ENCODE assay signal across 22 cellular contexts in genomic region chr22:35552846-35553245, GRCh38. TPM values are rescaled to one million over a fixed set of nuclear protein-coding genes. Genes with fewer than 3 reads are reported as not detected.
DNase-seq lines count a peak whose midpoint lies in the region; ATAC-seq and TF ChIP-seq lines count a peak whose summit lies in the region.
"Had no signal": no experiment of that assay in that cellular context is flagged by ENCODE, and none has a peak within 500 bp of the region (broad histone marks: within the 10 kb centered on the region; RNA-seq: fewer than 3 reads in every experiment).

No MANE protein-coding gene starts in this region.

- H3K27ac ChIP-seq in GM23338 (ENCODE audit: low read depth): no peak overlapping the region
- H3K27ac ChIP-seq in neural progenitor cell: no peak overlapping the region
- H3K27ac ChIP-seq in esophagus muscularis mucosa (replicated peaks in 1 of 4): no peak overlapping the region
- H3K27ac ChIP-seq: ascending aorta, hepatocyte, left ventricle myocardium inferior, sigmoid colon, upper lobe of left lung had no signal

- H3F3A ChIP-seq in GM23338 (replicated peaks; ENCODE audit: low read depth) (0 out of 2 replicates have a peak, but pooled peaks cover 5% of the 10 kb centered on the region), neural progenitor cell (ENCODE audit: low read depth) (peaks cover 17% of the 10 kb centered on the region)

- WGBS in esophagus muscularis mucosa: 80% methylated on average over 10 of the region's 11 CpGs

- H2AFZ ChIP-seq in GM23338 (peak overlapping the region; percentile 77; the same call in 1 of the 2 replicates), neural progenitor cell (replicated peaks) (peak overlapping the region; percentile 47)
- H2AFZ ChIP-seq: hepatocyte had no signal

- TF ChIP-seq POLR2A in esophagus muscularis mucosa (IDR thresholded peaks at IDR 0.05; ENCODE audit: low read depth): no peak

- no peaks in the 10 kb centered on the region for H3K36me3 Mint-ChIP-seq in activated T-cell treated with anti-CD3 and anti-CD28 coated beads, Interleukin-2, amount 50 U/mL, for 24 hours (ENCODE audit: low read depth)
- H3K36me3 Mint-ChIP-seq in activated T-cell treated with anti-CD3 and anti-CD28 coated beads, Interleukin-2, amount 50 U/mL, for 72 hours (ENCODE audit: insufficient read depth in 2 of 2): no peaks in the 10 kb centered on the region
- H3K36me3 Mint-ChIP-seq in GM23338 (ENCODE audit: low read depth) (no peaks in the 10 kb centered on the region), T-helper 17 cell (ENCODE audit: low read depth) (no peaks in the 10 kb centered on the region), neural progenitor cell (no peaks in the 10 kb centered on the region)
- H3K36me3 Mint-ChIP-seq: mesothelial cell of epicardium; natural killer cell treated with Interleukin-12 subunit alpha and Interleukin-12 subunit beta and Interleukin-15 and Interleukin-18, amount 100 ng/mL, for 72 hours had no signal

- H3K9me3 Mint-ChIP-seq in activated T-cell treated with anti-CD3 and anti-CD28 coated beads, Interleukin-2, amount 50 U/mL, for 24 hours: no peaks in the 10 kb centered on the region
- no peaks in the 10 kb centered on the region for H3K9me3 Mint-ChIP-seq in activated T-cell treated with anti-CD3 and anti-CD28 coated beads, Interleukin-2, amount 50 U/mL, for 72 hours
- H3K9me3 Mint-ChIP-seq in GM23338: no peaks in the 10 kb centered on the region
- no peaks in the 10 kb centered on the region for H3K9me3 Mint-ChIP-seq in neural progenitor cell
- H3K9me3 Mint-ChIP-seq: mesothelial cell of epicardium; natural killer cell treated with Interleukin-12 subunit alpha and Interleukin-12 subunit beta and Interleukin-15 and Interleukin-18, amount 100 ng/mL, for 72 hours had no signal

- H3K4me1 Mint-ChIP-seq in activated T-cell treated with anti-CD3 and anti-CD28 coated beads, Interleukin-2, amount 50 U/mL, for 24 hours (ENCODE audit: low read depth): peaks cover 21% of the 10 kb centered on the region
- peaks cover 15% of the 10 kb centered on the region for H3K4me1 Mint-ChIP-seq in activated T-cell treated with anti-CD3 and anti-CD28 coated beads, Interleukin-2, amount 50 U/mL, for 72 hours (ENCODE audit: low read depth)
- H3K4me1 Mint-ChIP-seq in GM23338 (peaks cover 26% of the 10 kb centered on the region), T-helper 17 cell (peaks cover 12% of the 10 kb centered on the region), neural progenitor cell (peaks cover 52% of the 10 kb centered on the region)

- no peak overlapping the region for H3K4me3 ChIP-seq in GM23338
- H3K4me3 ChIP-seq in neural progenitor cell: no peak overlapping the region
- no peak overlapping the region for H3K4me3 ChIP-seq in esophagus muscularis mucosa
- H3K4me3 ChIP-seq: ascending aorta, hepatocyte, left ventricle myocardium inferior, sigmoid colon, upper lobe of left lung had no signal

- H3K4me2 ChIP-seq in GM23338: no peak overlapping the region; the same call in 1 of the 2 replicates
- no peak overlapping the region for H3K4me2 ChIP-seq in neural progenitor cell
- H3K4me2 ChIP-seq: hepatocyte had no signal

- H3K27me3 ChIP-seq in GM23338 (ENCODE audit: insufficient read depth) (no peaks in the 10 kb centered on the region), neural progenitor cell (peaks cover 3% of the 10 kb centered on the region), esophagus muscularis mucosa (no peaks in the 10 kb centered on the region)
- H3K27me3 ChIP-seq: ascending aorta, hepatocyte, sigmoid colon, upper lobe of left lung had no signal

- H3K9me3 ChIP-seq in T-helper 17 cell (ENCODE audit: control insufficient read depth, low read length, poor library complexity, severe bottlenecking) (no peaks in the 10 kb centered on the region), neural progenitor cell (ENCODE audit: low read depth) (no peaks in the 10 kb centered on the region), esophagus muscularis mucosa (no peaks in the 10 kb centered on the region)
- H3K9me3 ChIP-seq: ascending aorta, left ventricle myocardium inferior, sigmoid colon, upper lobe of left lung had no signal

- TF ChIP-seq EP300 in esophagus muscularis mucosa (IDR thresholded peaks at IDR 0.05): no peak

- H3K4me1 ChIP-seq in GM23338 (ENCODE audit: insufficient read depth) (peaks cover 25% of the 10 kb centered on the region), neural progenitor cell (peaks cover 18% of the 10 kb centered on the region), esophagus muscularis mucosa (peaks cover 11 to 40% (median 29%) of the 10 kb centered on the region in 4 donors)

- H3K27ac Mint-ChIP-seq in activated T-cell treated with anti-CD3 and anti-CD28 coated beads, Interleukin-2, amount 50 U/mL, for 24 hours: peak overlapping the region; percentile 20
- no peak overlapping the region for H3K27ac Mint-ChIP-seq in activated T-cell treated with anti-CD3 and anti-CD28 coated beads, Interleukin-2, amount 50 U/mL, for 72 hours
- H3K27ac Mint-ChIP-seq in GM23338 (no peak overlapping the region), T-helper 17 cell (peak overlapping the region; percentile 75), neural progenitor cell (no peak overlapping the region)
- H3K27ac Mint-ChIP-seq: mesothelial cell of epicardium; natural killer cell treated with Interleukin-12 subunit alpha and Interleukin-12 subunit beta and Interleukin-15 and Interleukin-18, amount 100 ng/mL, for 72 hours had no signal

- ATAC-seq in activated T-cell treated with anti-CD3 and anti-CD28 coated beads, Interleukin-2, amount 50 U/mL, for 72 hours (replicated peaks in 1 of 2): no peak
- no peak for ATAC-seq in GM23338
- ATAC-seq in T-helper 17 cell: no peak
- no peak for ATAC-seq in HG03354 (IDR thresholded peaks at IDR 0.05; ENCODE audit: poor library complexity, severe bottlenecking, unreplicated experiment)
- ATAC-seq: Right ventricle myocardium inferior had no signal

- no peak overlapping the region for H3K4me3 Mint-ChIP-seq in activated T-cell treated with anti-CD3 and anti-CD28 coated beads, Interleukin-2, amount 50 U/mL, for 24 hours
- peak overlapping the region in 1 of 2 donors; percentile 52 for H3K4me3 Mint-ChIP-seq in activated T-cell treated with anti-CD3 and anti-CD28 coated beads, Interleukin-2, amount 50 U/mL, for 72 hours
- H3K4me3 Mint-ChIP-seq in GM23338 (no peak overlapping the region), T-helper 17 cell (peak overlapping the region; percentile 62), neural progenitor cell (peak overlapping the region; percentile 12)
- H3K4me3 Mint-ChIP-seq: mesothelial cell of epicardium; natural killer cell treated with Interleukin-12 subunit alpha and Interleukin-12 subunit beta and Interleukin-15 and Interleukin-18, amount 100 ng/mL, for 72 hours had no signal

- no peaks in the 10 kb centered on the region for H3K79me2 ChIP-seq in GM23338 (replicated peaks; ENCODE audit: insufficient read depth)
- H3K79me2 ChIP-seq in neural progenitor cell (ENCODE audit: low read depth): no peaks in the 10 kb centered on the region
- H3K79me2 ChIP-seq: hepatocyte had no signal

- H3K36me3 ChIP-seq in GM23338 (ENCODE audit: insufficient read depth) (no peaks in the 10 kb centered on the region), neural progenitor cell (no peaks in the 10 kb centered on the region), esophagus muscularis mucosa (peaks cover 0 to 43% (median 23%) of the 10 kb centered on the region in 4 donors)
- H3K36me3 ChIP-seq: left ventricle myocardium inferior, upper lobe of left lung had no signal

- H3K9me2 ChIP-seq in GM23338 (ENCODE audit: insufficient read depth): no peaks in the 10 kb centered on the region

- H3K9ac ChIP-seq in neural progenitor cell: no peak overlapping the region

- DNase-seq in activated T-cell treated with anti-CD3 and anti-CD28 coated beads, Interleukin-2, amount 50 U/mL, for 24 hours: no peak
- no peak for DNase-seq in activated T-cell treated with anti-CD3 and anti-CD28 coated beads, Interleukin-2, amount 50 U/mL, for 72 hours
- no peak for DNase-seq in GM23338 (ENCODE audit: low spot score)
- no peak for DNase-seq in T-helper 17 cell
- no peak for DNase-seq in neural progenitor cell (ENCODE audit: low spot score)
- no peak for DNase-seq in esophagus muscularis mucosa (ENCODE audit: extremely low spot score)
- no peak for DNase-seq in DMS 273 (lab: John Stamatoyannopoulos, UW; ENCODE audit: unreplicated experiment)
- DNase-seq: C1 segment of cervical spinal cord, foreskin melanocyte, HCEC 1CT, left ventricle myocardium inferior, NCI-H187 treated with DMSO at 0.1 percent for 48 hours, posterior cingulate gyrus, sigmoid colon had no signal

- H4K20me1 ChIP-seq in GM23338 (replicated peaks; ENCODE audit: insufficient read depth) (no peaks in the 10 kb centered on the region), neural progenitor cell (ENCODE audit: low read depth) (no peaks in the 10 kb centered on the region)

- intact Hi-C loops in esophagus muscularis mucosa (cut with DNase I): no loop called here

- no peak for TF ChIP-seq CTCF in GM23338 (conservative IDR thresholded peaks at IDR 0.05; ENCODE audit: low read depth in 2 of 2)
- no peak for TF ChIP-seq CTCF in neural progenitor cell (IDR thresholded peaks at IDR 0.05)
- no peak for TF ChIP-seq CTCF in esophagus muscularis mucosa (IDR thresholded peaks at IDR 0.05)

- peaks cover 3% of the 10 kb centered on the region for H3K27me3 Mint-ChIP-seq in activated T-cell treated with anti-CD3 and anti-CD28 coated beads, Interleukin-2, amount 50 U/mL, for 24 hours
- H3K27me3 Mint-ChIP-seq in activated T-cell treated with anti-CD3 and anti-CD28 coated beads, Interleukin-2, amount 50 U/mL, for 72 hours (ENCODE audit: low read depth): no peaks in the 10 kb centered on the region
- H3K27me3 Mint-ChIP-seq in GM23338 (ENCODE audit: insufficient read depth, low read depth, poor library complexity) (peaks cover 20% of the 10 kb centered on the region), T-helper 17 cell (peaks cover 6% of the 10 kb centered on the region), neural progenitor cell (ENCODE audit: insufficient read depth, low read depth) (peaks cover 12% of the 10 kb centered on the region)

RNA-seq across cellular contexts. Expression of gene RASD2, which starts 12.2 kb away (rescaled TPM):
- total RNA-seq in activated T-cell treated with anti-CD3 and anti-CD28 coated beads, Interleukin-2, amount 50 U/mL, for 72 hours: under 1 TPM; 0.19 to 0.28 TPM
- 3.2 and 3.6 TPM in 2 replicates for total RNA-seq in GM23338 (2014; rRNA removed; shearing (Covaris generic))
- 1.2 and 1.5 TPM in 2 replicates for polyA plus RNA-seq in GM23338 (2016; fragmentation: Nextera tagmentation; extraction: Ambion mirVana)
- total RNA-seq in T-helper 17 cell (1 to 10 TPM in 1 of 2 donors, under 1 TPM in 1; 0.67 to 1.4 TPM), neural progenitor cell (ENCODE audit: low replicate concordance) (0.04 and 0.19 TPM in 2 replicates), esophagus muscularis mucosa (10 to 100 TPM; 18.4 to 53.6 (median 31.7) TPM)
- total RNA-seq: G401, mesothelial cell of epicardium had no signal

Comparison
In these comparisons a context has a peak if more than half of its experiments do, and no peak if none do; other contexts are left out.
1. H3K27ac Mint-ChIP-seq: peak in activated T-cell treated with anti-CD3 and anti-CD28 coated beads, Interleukin-2, amount 50 U/mL, for 24 hours (single experiment) and T-helper 17 cell (single experiment); none in activated T-cell treated with anti-CD3 and anti-CD28 coated beads, Interleukin-2, amount 50 U/mL, for 72 hours (single experiment), GM23338 (single experiment) and neural progenitor cell (single experiment).
2. H3K4me3 Mint-ChIP-seq: peak in T-helper 17 cell (single experiment) and neural progenitor cell (single experiment); none in activated T-cell treated with anti-CD3 and anti-CD28 coated beads, Interleukin-2, amount 50 U/mL, for 24 hours (single experiment) and GM23338 (single experiment).